In genomic region chr11:47071871-47072270, GRCh38 we compare ENCODE assay signal across 19 cellular contexts.
DNase-seq lines count a peak whose midpoint lies in the region; ATAC-seq and TF ChIP-seq lines count a peak whose summit lies in the region.
"Had no signal": no experiment of that assay in that cellular context is flagged by ENCODE, and none has a peak within 500 bp of the region (broad histone marks: within the 10 kb centered on the region; RNA-seq: fewer than 3 reads in every experiment).

No MANE protein-coding gene starts in this region.

- H3K36me3 ChIP-seq in fibroblast of lung (ENCODE audit: control insufficient read depth, insufficient read depth, low read length) (no peaks in the 10 kb centered on the region), mucosa of descending colon (ENCODE audit: low read depth) (no peaks in the 10 kb centered on the region), vagina (no peaks in the 10 kb centered on the region)
- H3K36me3 ChIP-seq: sigmoid colon, transverse colon had no signal

- H3K27me3 ChIP-seq in fibroblast of lung (ENCODE audit: control insufficient read depth, insufficient read depth, low read length) (no peaks in the 10 kb centered on the region), vagina (no peaks in the 10 kb centered on the region)
- H3K27me3 ChIP-seq: sigmoid colon, transverse colon had no signal

- no peak for TF ChIP-seq POLR2A in vagina (IDR thresholded peaks at IDR 0.05)

- no peak overlapping the region for H3K9ac ChIP-seq in fibroblast of lung (ENCODE audit: insufficient read depth, low read length)

- peak; percentile 83 for ATAC-seq in Right ventricle myocardium inferior
- no peak for ATAC-seq in left cardiac atrium
- ATAC-seq in mucosa of descending colon: peak; percentile 25
- no peak for ATAC-seq in HG02759 (IDR thresholded peaks at IDR 0.05; ENCODE audit: unreplicated experiment)
- ATAC-seq in HG03045 (IDR thresholded peaks at IDR 0.05; ENCODE audit: unreplicated experiment): no peak
- ATAC-seq: GM12878 had no signal

- no peaks in the 10 kb centered on the region for H3K9me3 ChIP-seq in fibroblast of lung (ENCODE audit: control insufficient read depth, insufficient read depth, low read depth, low read length)
- no peaks in the 10 kb centered on the region for H3K9me3 ChIP-seq in mucosa of descending colon
- no peaks in the 10 kb centered on the region for H3K9me3 ChIP-seq in vagina
- H3K9me3 ChIP-seq: sigmoid colon, transverse colon had no signal

- H4K20me1 ChIP-seq in fibroblast of lung (ENCODE audit: control insufficient read depth, extremely low read depth, insufficient read depth, low read length): no peaks in the 10 kb centered on the region

- H3K4me2 ChIP-seq in fibroblast of lung (ENCODE audit: extremely low read depth, insufficient read depth, low read length): peak overlapping the region; percentile 5

- DNase-seq in Right ventricle myocardium inferior (ENCODE audit: missing footprints): no peak
- no peak for DNase-seq in left cardiac atrium
- DNase-seq in fibroblast of lung (ENCODE audit: low read depth in 2 of 2): peak in 1 of 2 donors; percentile 21
- DNase-seq in mucosa of descending colon: no peak
- DNase-seq in vagina (ENCODE audit: extremely low spot score in 2 of 2): no peak
- no peak for DNase-seq in middle frontal gyrus (ENCODE audit: extremely low spot score, low spot score)
- DNase-seq: amniotic stem cell; CD8-positive, alpha-beta memory T cell; EL; H7; NCI-H2029 treated with DMSO at 0.1 percent for 48 hours; sigmoid colon; stimulated activated CD4-positive, alpha-beta T cell treated with anti-CD3 and anti-CD28 coated beads, Interleukin-4, amount 100 ng/mL, for 4 hours; T-helper 1 cell; transverse colon had no signal

- H3K79me2 ChIP-seq in fibroblast of lung (ENCODE audit: control insufficient read depth, insufficient read depth, low read length): no peaks in the 10 kb centered on the region

- H3K4me1 ChIP-seq in fibroblast of lung (ENCODE audit: control insufficient read depth, extremely low read depth, insufficient read depth, low read length): no peaks in the 10 kb centered on the region
- H3K4me1 ChIP-seq in mucosa of descending colon (ENCODE audit: low read depth): no peaks in the 10 kb centered on the region
- peaks cover 13% of the 10 kb centered on the region for H3K4me1 ChIP-seq in vagina

- no peak for TF ChIP-seq CTCF in fibroblast of lung (conservative IDR thresholded peaks at IDR 0.05 in 1 of 2, IDR thresholded peaks at IDR 0.05 in 1 of 2; ENCODE audit: low read depth in 1 of 2, low read length in 2 of 2)
- TF ChIP-seq CTCF in mucosa of descending colon (IDR thresholded peaks at IDR 0.05): no peak
- TF ChIP-seq CTCF in vagina (IDR thresholded peaks at IDR 0.05): no peak

- H3K27ac ChIP-seq in fibroblast of lung (ENCODE audit: insufficient read depth, low read length) (no peak overlapping the region), vagina (peak overlapping the region; percentile 28)
- H3K27ac ChIP-seq: RWPE1 had no signal

- H3K4me3 ChIP-seq in fibroblast of lung (replicated peaks in 1 of 4; ENCODE audit: control extremely low read depth in 1 of 4, insufficient read depth in 1 of 4, low read depth in 3 of 4, low read length in 4 of 4) (no peak overlapping the region), mucosa of descending colon (no peak overlapping the region), vagina (no peak overlapping the region)
- H3K4me3 ChIP-seq: GM12878, sigmoid colon, transverse colon had no signal

- no peak overlapping the region for H2AFZ ChIP-seq in fibroblast of lung (ENCODE audit: low read length)

- intact Hi-C loops in Right ventricle myocardium inferior (cut with DNase I): no loop called here
- intact Hi-C loops in left cardiac atrium (cut with DNase I): no loop called here
- intact Hi-C loops in mucosa of descending colon (cut with DNase I, micrococcal nuclease): no loop called here
- intact Hi-C loops in vagina (cut with DNase I): no loop called here

Comparison
In these comparisons a context has a peak if more than half of its experiments do, and no peak if none do; other contexts are left out.
1. ATAC-seq: peak in Right ventricle myocardium inferior (single experiment) and mucosa of descending colon (single experiment); none in left cardiac atrium (0 of 2), HG02759 (single experiment) and HG03045 (single experiment).